Comparison of ENCODE assay signal across 7 cellular contexts in the genomic region with DNA sequence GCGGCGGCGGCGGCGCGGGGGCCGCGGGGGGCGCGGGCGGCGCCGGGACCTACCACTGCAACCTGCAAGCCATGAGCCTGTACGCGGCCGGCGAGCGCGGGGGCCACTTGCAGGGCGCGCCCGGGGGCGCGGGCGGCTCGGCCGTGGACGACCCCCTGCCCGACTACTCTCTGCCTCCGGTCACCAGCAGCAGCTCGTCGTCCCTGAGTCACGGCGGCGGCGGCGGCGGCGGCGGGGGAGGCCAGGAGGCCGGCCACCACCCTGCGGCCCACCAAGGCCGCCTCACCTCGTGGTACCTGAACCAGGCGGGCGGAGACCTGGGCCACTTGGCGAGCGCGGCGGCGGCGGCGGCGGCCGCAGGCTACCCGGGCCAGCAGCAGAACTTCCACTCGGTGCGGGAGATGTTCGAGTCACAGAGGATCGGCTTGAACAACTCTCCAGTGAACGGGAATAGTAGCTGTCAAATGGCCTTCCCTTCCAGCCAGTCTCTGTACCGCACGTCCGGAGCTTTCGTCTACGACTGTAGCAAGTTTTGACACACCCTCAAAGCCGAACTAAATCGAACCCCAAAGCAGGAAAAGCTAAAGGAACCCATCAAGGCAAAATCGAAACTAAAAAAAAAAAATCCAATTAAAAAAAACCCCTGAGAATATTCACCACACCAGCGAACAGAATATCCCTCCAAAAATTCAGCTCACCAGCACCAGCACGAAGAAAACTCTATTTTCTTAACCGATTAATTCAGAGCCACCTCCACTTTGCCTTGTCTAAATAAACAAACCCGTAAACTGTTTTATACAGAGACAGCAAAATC. TPM values are rescaled to one million over a fixed set of nuclear protein-coding genes. Genes with fewer than 3 reads are reported as not detected.
DNase-seq lines count a peak whose midpoint lies in the region; ATAC-seq, FAIRE-seq and TF ChIP-seq lines count a peak whose summit lies in the region.

No MANE protein-coding gene starts in this region.

- peaks cover 6% of the 10 kb centered on the region for H3K9me3 ChIP-seq in OCI-LY1 (ENCODE audit: low read length)

- H3K79me2 ChIP-seq in OCI-LY1 (ENCODE audit: insufficient read depth, low read length), result peaks cover 20% of the 10 kb centered on the region; the same call in 1 of the 2 replicates

- H3K27me3 ChIP-seq in OCI-LY1 (ENCODE audit: insufficient read depth, low read length) (no peaks in the 10 kb centered on the region), dorsolateral prefrontal cortex (peaks cover 12 to 99% (median 88%) of the 10 kb centered on the region in 45 donors)

- peaks cover 4% of the 10 kb centered on the region; the same call in 1 of the 2 replicates for H3F3A ChIP-seq in OCI-LY1 (ENCODE audit: insufficient read depth, low read length)

- H2AFZ ChIP-seq in OCI-LY1 (ENCODE audit: low read length), result no peak overlapping the region

- H3K9me3 Mint-ChIP-seq in natural killer cell treated with Interleukin-12 subunit alpha and Interleukin-12 subunit beta and Interleukin-15 and Interleukin-18, amount 100 ng/mL, for 72 hours, result no peaks in the 10 kb centered on the region

- no peak for FAIRE-seq in GM12892 (lab: Jason Lieb, UNC)

- H3K4me1 ChIP-seq in OCI-LY1 (ENCODE audit: insufficient read depth, low read length, severe bottlenecking), result peaks cover 48% of the 10 kb centered on the region

- H3K9me2 ChIP-seq in OCI-LY1 (ENCODE audit: low read depth, low read length), result no peaks in the 10 kb centered on the region

- peak overlapping the region; percentile 57 for H3K4me2 ChIP-seq in OCI-LY1 (ENCODE audit: low read length)

- H3K27me3 Mint-ChIP-seq in natural killer cell treated with Interleukin-12 subunit alpha and Interleukin-12 subunit beta and Interleukin-15 and Interleukin-18, amount 100 ng/mL, for 72 hours, result peaks cover 27 to 43% of the 10 kb centered on the region in 2 donors

- H3K4me3 ChIP-seq in GM12875 (ENCODE audit: low read depth, low read length), result peak overlapping the region; percentile 45
- peak overlapping the region; percentile 50 for H3K4me3 ChIP-seq in OCI-LY1 (ENCODE audit: low read depth, low read length, poor library complexity, severe bottlenecking)
- H3K4me3 ChIP-seq in dorsolateral prefrontal cortex, result peak overlapping the region; percentile 15 to 71 (median 49)

- H3K9ac ChIP-seq in OCI-LY1 (ENCODE audit: low read length), result no peak overlapping the region

- H3K4me1 Mint-ChIP-seq in natural killer cell treated with Interleukin-12 subunit alpha and Interleukin-12 subunit beta and Interleukin-15 and Interleukin-18, amount 100 ng/mL, for 72 hours (ENCODE audit: low read depth in 2 of 2), result peaks cover 30 to 37% of the 10 kb centered on the region in 2 donors

- intact Hi-C loops in dorsolateral prefrontal cortex (cut with DNase I), result no loop called here

- H3K27ac Mint-ChIP-seq in natural killer cell treated with Interleukin-12 subunit alpha and Interleukin-12 subunit beta and Interleukin-15 and Interleukin-18, amount 100 ng/mL, for 72 hours, result peak overlapping the region in 1 of 2 donors; percentile 10

- peak overlapping the region; percentile 85 for H3K4me3 Mint-ChIP-seq in natural killer cell treated with Interleukin-12 subunit alpha and Interleukin-12 subunit beta and Interleukin-15 and Interleukin-18, amount 100 ng/mL, for 72 hours

- no peak for TF ChIP-seq POLR2A in GM12892 (IDR thresholded peaks at IDR 0.05; ENCODE audit: low read depth, low read length)

- peaks cover 9% of the 10 kb centered on the region for H3K36me3 Mint-ChIP-seq in natural killer cell treated with Interleukin-12 subunit alpha and Interleukin-12 subunit beta and Interleukin-15 and Interleukin-18, amount 100 ng/mL, for 72 hours

- TF ChIP-seq CTCF in GM12875 (IDR thresholded peaks at IDR 0.05; ENCODE audit: borderline replicate concordance, insufficient read depth, low read depth, low read length), result no peak
- no peak for TF ChIP-seq CTCF in OCI-LY1 (IDR thresholded peaks at IDR 0.05; ENCODE audit: low read length)
- no peak for TF ChIP-seq CTCF in dorsolateral prefrontal cortex (IDR thresholded peaks at IDR 0.05 in 54 of 56, conservative IDR thresholded peaks at IDR 0.05 in 2 of 56; ENCODE audit: low read depth in 1 of 56, partially characterized antibody in 56 of 56)

- H3K27ac ChIP-seq in OCI-LY1 (ENCODE audit: low read depth, low read length, poor library complexity, severe bottlenecking) (no peak overlapping the region), dorsolateral prefrontal cortex (peak overlapping the region in 43 of 59 donors; percentile 0 to 96 (median 76))

- DNase-seq in dorsolateral prefrontal cortex, result no peak
- no peak for DNase-seq in natural killer cell treated with Interleukin-12 subunit alpha and Interleukin-12 subunit beta and Interleukin-15 and Interleukin-18, amount 100 ng/mL, for 72 hours (ENCODE audit: low spot score)
- DNase-seq in GM12892 (ENCODE audit: insufficient read length), result no peak
- no peak for DNase-seq in GF-D8 (lab: John Stamatoyannopoulos, UW)

- H3K36me3 ChIP-seq in OCI-LY1 (ENCODE audit: insufficient read depth, low read length), result peaks cover 39% of the 10 kb centered on the region

- no peak for ATAC-seq in natural killer cell treated with Interleukin-12 subunit alpha and Interleukin-12 subunit beta and Interleukin-15 and Interleukin-18, amount 100 ng/mL, for 72 hours
- ATAC-seq in GM21526 (IDR thresholded peaks at IDR 0.05; ENCODE audit: low FRiP score, unreplicated experiment), result no peak

- no peaks in the 10 kb centered on the region for H4K20me1 ChIP-seq in OCI-LY1 (ENCODE audit: insufficient read depth, low read length)

RNA-seq across cellular contexts. Expression of gene FOXC1, which starts 2.1 kb away (rescaled TPM):
- 10 to 100 TPM in 23 of 120 experiments, 1 to 10 TPM in 97; 2.7 to 22.9 (median 6.6) TPM for total RNA-seq in dorsolateral prefrontal cortex
- under 1 TPM; 0.36 to 0.57 TPM for total RNA-seq in natural killer cell treated with Interleukin-12 subunit alpha and Interleukin-12 subunit beta and Interleukin-15 and Interleukin-18, amount 100 ng/mL, for 72 hours
- polyA plus RNA-seq in GM12892 (2012; ENCODE audit: missing spikeins), result 0.30 TPM
